In the genomic region with DNA sequence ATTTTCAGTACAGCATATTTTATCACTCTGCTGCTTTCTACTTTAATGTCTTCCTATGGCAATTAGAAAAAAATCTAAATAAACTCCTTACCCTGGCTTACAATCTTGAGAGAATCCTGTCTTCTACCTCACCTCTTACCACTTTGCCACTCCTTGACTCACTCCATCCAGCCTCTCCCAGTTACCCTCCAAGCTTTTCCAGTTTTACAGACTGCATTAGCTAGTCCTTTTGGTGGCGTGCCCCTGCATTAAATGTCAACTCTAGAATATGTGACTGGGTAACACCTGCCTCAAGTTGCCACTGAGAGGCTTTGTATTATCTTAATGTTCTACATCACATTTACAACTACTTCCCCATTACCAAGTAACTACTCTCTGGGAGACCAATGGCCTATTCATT, we compare ENCODE assay signal across 21 cellular contexts. TPM values are rescaled to one million over a fixed set of nuclear protein-coding genes. Genes with fewer than 3 reads are reported as not detected.
DNase-seq lines count a peak whose midpoint lies in the region; ATAC-seq and TF ChIP-seq lines count a peak whose summit lies in the region.
"Had no signal": no experiment of that assay in that cellular context is flagged by ENCODE, and none has a peak within 500 bp of the region (broad histone marks: within the 10 kb centered on the region; RNA-seq: fewer than 3 reads in every experiment).

No MANE protein-coding gene starts in this region.

- H3K27me3 Mint-ChIP-seq in stimulated activated naive CD8-positive, alpha-beta T cell treated with anti-CD3 and anti-CD28 coated beads, Interleukin-15, amount 100 ng/mL, for 72 hours = no peaks in the 10 kb centered on the region
- H3K27me3 Mint-ChIP-seq in effector memory CD8-positive, alpha-beta T cell = no peaks in the 10 kb centered on the region

- peak; percentile 18 for ATAC-seq in stimulated activated naive CD8-positive, alpha-beta T cell treated with anti-CD3 and anti-CD28 coated beads, Interleukin-15, amount 100 ng/mL, for 72 hours
- ATAC-seq in stimulated activated naive CD8-positive, alpha-beta T cell treated with anti-CD3 and anti-CD28 coated beads, Interleukin-15, Interleukin-2, amounts not matched to agents 100 U/mL and 50 U/mL, for 24 hours = no peak
- no peak for ATAC-seq in effector memory CD8-positive, alpha-beta T cell (replicated peaks)
- ATAC-seq: Panc1 had no signal

- intact Hi-C loops in thyroid gland (cut with DNase I) = no loop called here

- no peak for TF ChIP-seq POLR2A in thyroid gland (IDR thresholded peaks at IDR 0.05)

- no peaks in the 10 kb centered on the region for H3K9me3 ChIP-seq in thyroid gland
- no peaks in the 10 kb centered on the region for H3K9me3 ChIP-seq in hepatocyte (ENCODE audit: low read depth)
- H3K9me3 ChIP-seq: SJCRH30 had no signal

- no peak overlapping the region for H3K4me2 ChIP-seq in hepatocyte

- 95 to 96% methylated on average over 1 of the region's 1 CpG for WGBS in thyroid gland, 2 donors
- WGBS in hepatocyte (ENCODE audit: low lambda C conversion rate, missing lambda C conversion rate) = 77% methylated on average over 1 of the region's 1 CpG

- H3K27ac ChIP-seq in thyroid gland (peak overlapping the region; percentile 45 to 56 (median 45)), hepatocyte (no peak overlapping the region)
- H3K27ac ChIP-seq: SJCRH30 had no signal

- H2AFZ ChIP-seq in hepatocyte = no peak overlapping the region

- no peak overlapping the region for H3K4me3 ChIP-seq in thyroid gland (replicated peaks in 1 of 3)
- H3K4me3 ChIP-seq in hepatocyte = no peak overlapping the region
- H3K4me3 ChIP-seq: SJCRH30 had no signal

- H3K27me3 ChIP-seq in thyroid gland = no peaks in the 10 kb centered on the region
- H3K27me3 ChIP-seq in hepatocyte = no peaks in the 10 kb centered on the region
- H3K27me3 ChIP-seq: SJCRH30 had no signal

- peaks cover 28% of the 10 kb centered on the region for H3K4me1 Mint-ChIP-seq in stimulated activated naive CD8-positive, alpha-beta T cell treated with anti-CD3 and anti-CD28 coated beads, Interleukin-15, amount 100 ng/mL, for 72 hours
- H3K4me1 Mint-ChIP-seq in effector memory CD8-positive, alpha-beta T cell (ENCODE audit: low read depth in 2 of 2) = no peaks in the 10 kb centered on the region

- H3K36me3 ChIP-seq in thyroid gland (peaks cover 0 to 3% of the 10 kb centered on the region in 2 donors), hepatocyte (replicated peaks; ENCODE audit: insufficient read depth, low read depth) (no peaks in the 10 kb centered on the region)

- peak overlapping the region in 1 of 2 donors; percentile 35 for H3K27ac Mint-ChIP-seq in stimulated activated naive CD8-positive, alpha-beta T cell treated with anti-CD3 and anti-CD28 coated beads, Interleukin-15, amount 100 ng/mL, for 72 hours
- peak overlapping the region; percentile 11 to 57 for H3K27ac Mint-ChIP-seq in effector memory CD8-positive, alpha-beta T cell
- H3K27ac Mint-ChIP-seq: H9, HFFc6 had no signal

- H3K4me3 Mint-ChIP-seq in stimulated activated naive CD8-positive, alpha-beta T cell treated with anti-CD3 and anti-CD28 coated beads, Interleukin-15, amount 100 ng/mL, for 72 hours = no peak overlapping the region
- H3K4me3 Mint-ChIP-seq in effector memory CD8-positive, alpha-beta T cell = no peak overlapping the region
- H3K4me3 Mint-ChIP-seq: H9, HFFc6 had no signal

- no peaks in the 10 kb centered on the region for H3K9me3 Mint-ChIP-seq in stimulated activated naive CD8-positive, alpha-beta T cell treated with anti-CD3 and anti-CD28 coated beads, Interleukin-15, amount 100 ng/mL, for 72 hours
- H3K9me3 Mint-ChIP-seq in effector memory CD8-positive, alpha-beta T cell = no peaks in the 10 kb centered on the region
- H3K9me3 Mint-ChIP-seq: H9, HFFc6 had no signal

- no peak for TF ChIP-seq CTCF in thyroid gland (IDR thresholded peaks at IDR 0.05)
- no peak for TF ChIP-seq CTCF in hepatocyte (IDR thresholded peaks at IDR 0.05; ENCODE audit: poor library complexity)

- no peaks in the 10 kb centered on the region for H3K9me2 ChIP-seq in hepatocyte (replicated peaks; ENCODE audit: insufficient read depth)

- H3K4me1 ChIP-seq in thyroid gland = peaks cover 5 to 26% of the 10 kb centered on the region in 2 donors
- H3K4me1 ChIP-seq in hepatocyte (ENCODE audit: insufficient read depth) = no peaks in the 10 kb centered on the region

- H3K79me2 ChIP-seq in hepatocyte = no peaks in the 10 kb centered on the region

- no peak for DNase-seq in stimulated activated naive CD8-positive, alpha-beta T cell treated with anti-CD3 and anti-CD28 coated beads, Interleukin-15, amount 100 ng/mL, for 72 hours
- DNase-seq in stimulated activated naive CD8-positive, alpha-beta T cell treated with anti-CD3 and anti-CD28 coated beads, Interleukin-15, Interleukin-2, amounts not matched to agents 100 U/mL and 50 U/mL, for 24 hours = no peak
- DNase-seq in NCI-H345 treated with DMSO at 0.1 percent for 48 hours (lab: John Stamatoyannopoulos, UW; ENCODE audit: unreplicated experiment) = peak; percentile 34
- DNase-seq in effector memory CD8-positive, alpha-beta T cell = no peak
- no peak for DNase-seq in thyroid gland
- no peak for DNase-seq in NCI-H2196 (lab: John Stamatoyannopoulos, UW; ENCODE audit: unreplicated experiment)
- DNase-seq in NCI-H2171 (lab: John Stamatoyannopoulos, UW) = no peak
- DNase-seq in hepatocyte (ENCODE audit: low spot score) = no peak
- DNase-seq: C1 segment of cervical spinal cord; GF-D8; H9; Kasumi-1; NCI-H1048; NCI-H1417 treated with DMSO at 0.1 percent for 48 hours; NCI-H187; NCI-H524; NCI-H774; NK-92 treated with Interleukin-12 subunit alpha and Interleukin-12 subunit beta, amount 100 ng/mL, for 24 hours; SJCRH30 had no signal

- H4K20me1 ChIP-seq in hepatocyte (ENCODE audit: insufficient read depth, poor library complexity, severe bottlenecking) = no peaks in the 10 kb centered on the region

- H3K36me3 Mint-ChIP-seq in effector memory CD8-positive, alpha-beta T cell (ENCODE audit: insufficient read depth) = peaks cover 25% of the 10 kb centered on the region

RNA-seq across cellular contexts. Expression of a gene that starts 7.5 kb away (rescaled TPM):
- total RNA-seq in thyroid gland (10 to 100 TPM; 14.1 to 27.0 (median 17.6) TPM), hepatocyte (0.20 and 0.83 TPM in 2 replicates)
- 0.64 and 1.9 TPM in 2 replicates for polyA plus RNA-seq in hepatocyte

RNA-seq across cellular contexts. Expression of a gene that starts 35.4 kb away (rescaled TPM):
- total RNA-seq in thyroid gland = 100 to 1,000 TPM; 117 to 179 (median 139) TPM
- total RNA-seq in hepatocyte = 176 and 181 TPM in 2 replicates
- polyA plus RNA-seq in hepatocyte = 85.2 and 86.0 TPM in 2 replicates
